19 cellular contexts compared by ENCODE assay signal in the genomic region with DNA sequence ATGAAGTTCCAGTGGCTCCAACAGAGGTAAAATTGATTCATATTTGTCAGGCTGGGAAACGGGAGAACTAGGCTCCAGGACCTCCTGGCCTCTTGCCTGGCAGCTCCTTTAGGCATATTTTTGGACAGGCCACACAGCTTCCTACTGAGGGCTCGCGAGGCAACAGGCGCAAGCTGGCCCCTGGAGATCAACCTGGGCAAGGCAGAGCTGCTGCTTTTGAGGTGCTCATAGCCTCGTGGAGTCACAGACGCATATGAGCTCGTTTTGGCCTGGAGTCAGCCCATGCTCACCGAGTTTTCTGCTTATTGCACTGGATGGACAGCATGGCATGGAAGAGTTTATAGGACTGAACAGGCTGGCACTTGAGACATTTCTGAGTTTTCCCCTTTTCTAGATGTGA.
DNase-seq lines count a peak whose midpoint lies in the region; ATAC-seq and TF ChIP-seq lines count a peak whose summit lies in the region.
"Had no signal": no experiment of that assay in that cellular context is flagged by ENCODE, and none has a peak within 500 bp of the region (broad histone marks: within the 10 kb centered on the region; RNA-seq: fewer than 3 reads in every experiment).

No MANE protein-coding gene starts in this region.

- H3K4me1 Mint-ChIP-seq in activated CD4-positive, alpha-beta memory T cell treated with anti-CD3 and anti-CD28 coated beads for 36 hours (ENCODE audit: low read depth) = peaks cover 3% of the 10 kb centered on the region

- no peak for ATAC-seq in lung (ENCODE audit: insufficient read depth, low FRiP score)
- no peak for ATAC-seq in upper lobe of right lung
- ATAC-seq: Right ventricle myocardium inferior had no signal

- H3K4me3 ChIP-seq in Peyer's patch (no peak overlapping the region), lung (no peak overlapping the region), upper lobe of right lung (no peak overlapping the region), WERI-Rb-1 (ENCODE audit: low read depth, low read length) (no peak overlapping the region)

- WGBS in lung, 2 donors = 78 to 83% methylated on average over 8 of the region's 8 CpGs

- H3K36me3 Mint-ChIP-seq in activated CD4-positive, alpha-beta memory T cell treated with anti-CD3 and anti-CD28 coated beads for 36 hours = no peaks in the 10 kb centered on the region
- H3K36me3 Mint-ChIP-seq: CD14-positive monocyte had no signal

- POLR2A ChIA-PET in activated CD4-positive, alpha-beta memory T cell treated with anti-CD3 and anti-CD28 coated beads for 36 hours (lab: Charles Lee) = no interaction called here

- TF ChIP-seq POLR2A in Peyer's patch (IDR thresholded peaks at IDR 0.05) = no peak

- intact Hi-C loops in upper lobe of right lung (cut with DNase I) = loop anchor here (5.0 to 10.0 kb wide), 2 partner anchors 502 to 545 kb away; no protein-coding TSS in a partner anchor
- intact Hi-C loops in activated CD4-positive, alpha-beta memory T cell treated with anti-CD3 and anti-CD28 coated beads for 36 hours (cut with micrococcal nuclease) = no loop called here

- TF ChIP-seq CTCF in Peyer's patch (IDR thresholded peaks at IDR 0.05) = no peak
- TF ChIP-seq CTCF in lung (IDR thresholded peaks at IDR 0.05; ENCODE audit: control extremely low read depth, extremely low read depth) = no peak
- TF ChIP-seq CTCF in upper lobe of right lung (IDR thresholded peaks at IDR 0.05) = no peak
- no peak for TF ChIP-seq CTCF in WERI-Rb-1 (IDR thresholded peaks at IDR 0.05; ENCODE audit: low read depth, low read length)

- H3K27ac Mint-ChIP-seq in activated CD4-positive, alpha-beta memory T cell treated with anti-CD3 and anti-CD28 coated beads for 36 hours = no peak overlapping the region
- H3K27ac Mint-ChIP-seq: CD14-positive monocyte, HFFc6 had no signal

- no peaks in the 10 kb centered on the region for H3K27me3 ChIP-seq in Peyer's patch
- H3K27me3 ChIP-seq in lung (ENCODE audit: control insufficient read depth, insufficient read depth) = no peaks in the 10 kb centered on the region
- no peaks in the 10 kb centered on the region for H3K27me3 ChIP-seq in upper lobe of right lung
- H3K27me3 ChIP-seq in WERI-Rb-1 (ENCODE audit: insufficient read depth, low read depth, severe bottlenecking) = no peaks in the 10 kb centered on the region

- H3K27ac ChIP-seq in Peyer's patch (no peak overlapping the region), lung (ENCODE audit: low read depth in 1 of 2, low read length in 1 of 2) (no peak overlapping the region), upper lobe of right lung (no peak overlapping the region), WERI-Rb-1 (no peak overlapping the region)
- H3K27ac ChIP-seq: 22Rv1 had no signal

- H3K4me3 Mint-ChIP-seq in activated CD4-positive, alpha-beta memory T cell treated with anti-CD3 and anti-CD28 coated beads for 36 hours = no peak overlapping the region
- H3K4me3 Mint-ChIP-seq: CD14-positive monocyte, HFFc6 had no signal

- CTCF ChIA-PET in activated CD4-positive, alpha-beta memory T cell treated with anti-CD3 and anti-CD28 coated beads for 36 hours (lab: Charles Lee) = interaction anchor here (0.5 to 14.1 kb wide), 15 partner anchors 16 to 788 kb away, joined by 3 to 679 read pairs (median 4); a partner anchor contains a TSS

- H3K36me3 ChIP-seq in Peyer's patch = no peaks in the 10 kb centered on the region
- H3K36me3 ChIP-seq in lung (ENCODE audit: control insufficient read depth in 2 of 2, insufficient read depth in 2 of 2, low read length in 2 of 2) = no peaks in the 10 kb centered on the region
- no peaks in the 10 kb centered on the region for H3K36me3 ChIP-seq in upper lobe of right lung
- H3K36me3 ChIP-seq in WERI-Rb-1 = no peaks in the 10 kb centered on the region

- no peaks in the 10 kb centered on the region for H3K9me3 Mint-ChIP-seq in activated CD4-positive, alpha-beta memory T cell treated with anti-CD3 and anti-CD28 coated beads for 36 hours
- H3K9me3 Mint-ChIP-seq: CD14-positive monocyte, HFFc6 had no signal

- no peaks in the 10 kb centered on the region for H3K4me1 ChIP-seq in Peyer's patch
- peaks cover 0 to 2% of the 10 kb centered on the region in 2 donors for H3K4me1 ChIP-seq in lung (ENCODE audit: control insufficient read depth in 2 of 2, insufficient read depth in 2 of 2, low read length in 2 of 2)
- H3K4me1 ChIP-seq in upper lobe of right lung = no peaks in the 10 kb centered on the region

- H3K9me3 ChIP-seq in Peyer's patch (no peaks in the 10 kb centered on the region), lung (ENCODE audit: control insufficient read depth in 2 of 2, insufficient read depth in 1 of 2, low read length in 1 of 2) (no peaks in the 10 kb centered on the region), upper lobe of right lung (no peaks in the 10 kb centered on the region), WERI-Rb-1 (ENCODE audit: severe bottlenecking) (no peaks in the 10 kb centered on the region)

- H3K27me3 Mint-ChIP-seq in activated CD4-positive, alpha-beta memory T cell treated with anti-CD3 and anti-CD28 coated beads for 36 hours = peaks cover 3% of the 10 kb centered on the region

- peak; percentile 51 for DNase-seq in activated CD8-positive, alpha-beta memory T cell treated with anti-CD3 and anti-CD28 coated beads for 24 hours
- DNase-seq in activated CD8-positive, alpha-beta memory T cell treated with anti-CD3 and anti-CD28 coated beads, Interleukin-2, amount 50 U/mL, for 4 hours = no peak
- DNase-seq in Peyer's patch (peak in 2 of 3 donors; percentile 2 to 28), lung (ENCODE audit: low spot score) (peak; percentile 15), upper lobe of right lung (peak; percentile 40), WERI-Rb-1 (no peak), hippocampal formation (lab: John Stamatoyannopoulos, UW) (no peak)
- no peak for DNase-seq in activated CD4-positive, alpha-beta memory T cell treated with anti-CD3 and anti-CD28 coated beads for 36 hours
- DNase-seq: DMS 273 treated with DMSO at 0.1 percent for 48 hours; DND-41; HFFc6; NCI-H1105; NCI-H2081 treated with DMSO at 0.1 percent for 48 hours; NCI-H510A; NCI-H748 treated with DMSO at 0.1 percent for 48 hours; NK-92 treated with Interleukin-12 subunit alpha and Interleukin-12 subunit beta, amount 100 ng/mL, for 24 hours had no signal

Comparison
In these comparisons a context has a peak if more than half of its experiments do, and no peak if none do; other contexts are left out.
1. DNase-seq: peak in activated CD8-positive, alpha-beta memory T cell treated with anti-CD3 and anti-CD28 coated beads for 24 hours (single experiment), Peyer's patch (2 of 3), lung (single experiment) and upper lobe of right lung (single experiment); none in activated CD8-positive, alpha-beta memory T cell treated with anti-CD3 and anti-CD28 coated beads, Interleukin-2, amount 50 U/mL, for 4 hours (single experiment), WERI-Rb-1 (single experiment), hippocampal formation (0 of 2) and activated CD4-positive, alpha-beta memory T cell treated with anti-CD3 and anti-CD28 coated beads for 36 hours (single experiment).